Comparison of ENCODE assay signal across 16 cellular contexts in genomic region chr4:73103799-73104503, GRCh38. TPM values are rescaled to one million over a fixed set of nuclear protein-coding genes. Genes with fewer than 3 reads are reported as not detected.
DNase-seq lines count a peak whose midpoint lies in the region; ATAC-seq, FAIRE-seq and TF ChIP-seq lines count a peak whose summit lies in the region.
"Had no signal": no experiment of that assay in that cellular context is flagged by ENCODE, and none has a peak within 500 bp of the region (broad histone marks: within the 10 kb centered on the region; RNA-seq: fewer than 3 reads in every experiment).

No MANE protein-coding gene starts in this region.

- DNase-seq in AG08396 (ENCODE audit: low spot score) (peak; percentile 4), HFF-Myc (ENCODE audit: extremely low read depth, low read depth) (peak; percentile 22), kidney (no peak), COR-L47 (lab: John Stamatoyannopoulos, UW) (no peak), NCI-H2029 (lab: John Stamatoyannopoulos, UW) (no peak), SHP77 (lab: John Stamatoyannopoulos, UW) (no peak)
- DNase-seq: activated CD4-positive, alpha-beta T cell treated with anti-CD3 and anti-CD28 coated beads, Interleukin-2, amount 10 ng/mL, durations not matched to agents 7 days and 5 days; immature natural killer cell; NCI-H774; SK-N-SH had no signal

- H3K9me3 ChIP-seq in kidney (ENCODE audit: control insufficient read depth in 1 of 2, low read length in 2 of 2) = no peaks in the 10 kb centered on the region
- H3K9me3 ChIP-seq: ascending aorta, SK-N-SH, vagina had no signal

- H3K27ac ChIP-seq in VCaP = peak overlapping the region; percentile 2; the same call in 1 of the 2 replicates
- no peak overlapping the region for H3K27ac ChIP-seq in kidney (ENCODE audit: low read depth in 2 of 2, low read length in 2 of 2)
- H3K27ac ChIP-seq: ascending aorta, skin epidermis, vagina had no signal

- intact Hi-C loops in kidney (cut with DNase I) = no loop called here

- no peak overlapping the region for H3K9ac ChIP-seq in kidney (ENCODE audit: low read length in 2 of 2)
- H3K9ac ChIP-seq: SK-N-SH had no signal

- no peaks in the 10 kb centered on the region for H3K4me1 ChIP-seq in kidney (ENCODE audit: control insufficient read depth in 1 of 2, insufficient read depth in 1 of 2, low read depth in 1 of 2, low read length in 2 of 2)
- H3K4me1 ChIP-seq: ascending aorta, vagina had no signal

- H3K4me3 ChIP-seq in HFF-Myc (replicated peaks; ENCODE audit: low read depth, low read length) (no peak overlapping the region), kidney (ENCODE audit: low read length in 2 of 2) (peak overlapping the region; percentile 9 to 31)
- H3K4me3 ChIP-seq: ascending aorta, skin epidermis, vagina had no signal

- peaks cover 5 to 11% of the 10 kb centered on the region in 2 donors for H3K36me3 ChIP-seq in kidney (ENCODE audit: control insufficient read depth in 1 of 2, insufficient read depth in 2 of 2, low read length in 2 of 2)

- no peak for ATAC-seq in HG03442 (IDR thresholded peaks at IDR 0.05; ENCODE audit: unreplicated experiment)
- ATAC-seq: natural killer cell treated with Interleukin-12 subunit alpha and Interleukin-12 subunit beta and Interleukin-15 and Interleukin-18, amount 100 ng/mL, for 72 hours had no signal

- TF ChIP-seq CTCF in HFF-Myc (IDR thresholded peaks at IDR 0.05; ENCODE audit: low read depth, low read length, missing control alignments) = no peak
- TF ChIP-seq CTCF in VCaP (conservative IDR thresholded peaks at IDR 0.05) = no peak
- TF ChIP-seq CTCF in kidney (IDR thresholded peaks at IDR 0.05; ENCODE audit: borderline replicate concordance, extremely low read depth, insufficient read depth) = no peak

- FAIRE-seq in kidney (lab: Jason Lieb, UNC) = no peak

RNA-seq across cellular contexts. Expression of gene COX18, which starts 34.4 kb away (rescaled TPM):
- 15.8 TPM for total RNA-seq in kidney
- 12.5 TPM for polyA plus RNA-seq in kidney (ENCODE audit: insufficient read depth, low read depth, low replicate concordance)

Comparison
In these comparisons a context has a peak if more than half of its experiments do, and no peak if none do; other contexts are left out.
1. DNase-seq: peak in AG08396 (single experiment) and HFF-Myc (single experiment); none in kidney (single experiment), COR-L47 (single experiment), NCI-H2029 (single experiment) and SHP77 (0 of 2).